Comparison of ENCODE assay signal across 1 cellular context in genomic region chr7:150451097-150451793, GRCh38.
TF ChIP-seq lines count a peak whose summit lies in the region.

No MANE protein-coding gene starts in this region.

TF ChIP-seq in GM12878, 131 proteins besides CTCF, POLR2A, EP300 and RAD21 (continued from another document):
- TF ChIP-seq ZNF592 (IDR thresholded peaks at IDR 0.05): no peak
- TF ChIP-seq CBX3 (IDR thresholded peaks at IDR 0.05; ENCODE audit: borderline replicate concordance, low read depth): no peak
- TF ChIP-seq TCF7 (IDR thresholded peaks at IDR 0.05; ENCODE audit: borderline replicate concordance): no peak
- no peak for TF ChIP-seq CEBPB (IDR thresholded peaks at IDR 0.05; ENCODE audit: borderline replicate concordance in 1 of 2, low read depth in 2 of 2, low read length in 2 of 2)
- no peak for TF ChIP-seq ZZZ3 (IDR thresholded peaks at IDR 0.05; ENCODE audit: control insufficient read depth, insufficient read length, low read depth)
- TF ChIP-seq NR2C2 (IDR thresholded peaks at IDR 0.05; ENCODE audit: borderline replicate concordance, control insufficient read depth, insufficient read length, low read depth): no peak
- no peak for TF ChIP-seq SUZ12 (IDR thresholded peaks at IDR 0.05; ENCODE audit: unreplicated experiment)
- TF ChIP-seq MTA2 (IDR thresholded peaks at IDR 0.05; ENCODE audit: low read depth): peak; percentile 51; the same call in 1 of the 2 replicates
TF ChIP-seq in GM12878: peak in this region for 36.
